In genomic region chr9:136773386-136774044, GRCh38 we compare ENCODE assay signal across 10 cellular contexts. TPM values are rescaled to one million over a fixed set of nuclear protein-coding genes. Genes with fewer than 3 reads are reported as not detected.
DNase-seq lines count a peak whose midpoint lies in the region; ATAC-seq and TF ChIP-seq lines count a peak whose summit lies in the region.
"Had no signal": no experiment of that assay in that cellular context is flagged by ENCODE, and none has a peak within 500 bp of the region (broad histone marks: within the 10 kb centered on the region; RNA-seq: fewer than 3 reads in every experiment).

No MANE protein-coding gene starts in this region.

- intact Hi-C loops in IMR-90 (cut with micrococcal nuclease) = no loop called here

- H3K56ac ChIP-seq in IMR-90 (ENCODE audit: extremely low read depth, insufficient read depth, low read length) (no peak overlapping the region), mesendoderm (ENCODE audit: low read length) (no peak overlapping the region)

- H3K27ac ChIP-seq in IMR-90 (ENCODE audit: insufficient read depth, low read length) (no peak overlapping the region), mesendoderm (ENCODE audit: low read depth, low read length) (no peak overlapping the region)

- H2AK5ac ChIP-seq in IMR-90 (ENCODE audit: low read depth, low read length) (no peak overlapping the region), mesendoderm (ENCODE audit: low read length) (no peak overlapping the region)

- WGBS in IMR-90 (ENCODE audit: extremely low coverage in 2 of 2, insufficient read length in 1 of 2), 2 experiments = 14% methylated on average over 1 of the region's 7 CpGs; no CpG with 5 or more reads in 1 of the 2 experiments
- WGBS in mesendoderm (ENCODE audit: extremely low coverage, insufficient coverage, low lambda C conversion rate) = no CpG with 5 or more reads among the region's 7 CpGs

- H3K4me3 ChIP-seq in IMR-90 (ENCODE audit: insufficient read depth, low read depth, low read length) (no peak overlapping the region), mesendoderm (ENCODE audit: low read length) (no peak overlapping the region)

- H2BK5ac ChIP-seq in IMR-90 (ENCODE audit: low read depth, low read length, poor library complexity, severe bottlenecking) (no peak overlapping the region), mesendoderm (ENCODE audit: low read length) (no peak overlapping the region)

- DNase-seq in Daoy (ENCODE audit: low read depth) (peak; percentile 72), IMR-90 (no peak), WTC11 (ENCODE audit: low spot score) (peak; percentile 63), mesendoderm (peak; percentile 80), ecto neural progenitor cell (ENCODE audit: low spot score) (no peak), glutamatergic neuron (no peak)
- DNase-seq: NCI-H510A treated with DMSO at 0.1 percent for 48 hours had no signal

- H3K4me2 ChIP-seq in IMR-90 (ENCODE audit: low read depth, low read length) = no peak overlapping the region
- no peak overlapping the region for H3K4me2 ChIP-seq in mesendoderm (ENCODE audit: low read length)

- H4K8ac ChIP-seq in IMR-90 (ENCODE audit: low read depth in 2 of 2, low read length in 2 of 2) (0 out of 4 replicates have a peak overlapping the region, but pooled peaks of 1 of the 2 experiments have one; percentile 35), mesendoderm (ENCODE audit: low read depth, low read length) (no peak overlapping the region)

- no peak for TF ChIP-seq CTCF in IMR-90 (conservative IDR thresholded peaks at IDR 0.05; ENCODE audit: low read depth, low read length)
- TF ChIP-seq CTCF in WTC11 (IDR thresholded peaks at IDR 0.05) = no peak
- no peak for TF ChIP-seq CTCF in glutamatergic neuron (IDR thresholded peaks at IDR 0.05; ENCODE audit: partially characterized antibody, unreplicated experiment)

- ATAC-seq in IMR-90 (ENCODE audit: low read depth) = peak; percentile 74
- peak; percentile 95 for ATAC-seq in WTC11
- ATAC-seq in GM18870 (IDR thresholded peaks at IDR 0.05; ENCODE audit: unreplicated experiment) = no peak
- no peak for ATAC-seq in GM19035 (IDR thresholded peaks at IDR 0.05; ENCODE audit: unreplicated experiment)

- H3K9ac ChIP-seq in IMR-90 (ENCODE audit: low read depth, low read length) (no peak overlapping the region), mesendoderm (ENCODE audit: low read length) (no peak overlapping the region)

- H2BK120ac ChIP-seq in IMR-90 (ENCODE audit: low read depth, low read length) (no peak overlapping the region), mesendoderm (ENCODE audit: low read depth, low read length) (no peak overlapping the region)

- peak overlapping the region; percentile 79 for H2AFZ ChIP-seq in IMR-90 (replicated peaks; ENCODE audit: low read length, poor library complexity)

- in situ Hi-C loops in IMR-90 (cut with MboI; ENCODE audit: low sequenced_read_pairs) = no loop called here

- no peak overlapping the region for H3K4ac ChIP-seq in IMR-90 (ENCODE audit: low read depth, low read length)
- H3K4ac ChIP-seq in mesendoderm (ENCODE audit: low read depth, low read length) = no peak overlapping the region

- H3K4me1 Mint-ChIP-seq in WTC11 (peaks cover 5% of the 10 kb centered on the region; the same call in 1 of the 2 replicates), glutamatergic neuron (ENCODE audit: low read depth, unreplicated experiment) (no peaks in the 10 kb centered on the region)

- H4K5ac ChIP-seq in IMR-90 (ENCODE audit: low read depth, low read length) = peak overlapping the region; percentile 59; the same call in 1 of the 2 replicates
- H4K5ac ChIP-seq in mesendoderm (ENCODE audit: low read length) = no peak overlapping the region

- H4K91ac ChIP-seq in IMR-90 (ENCODE audit: insufficient read depth, low read depth, low read length) = no peak overlapping the region

- H3K9me3 Mint-ChIP-seq in WTC11 (peaks cover 21% of the 10 kb centered on the region), glutamatergic neuron (ENCODE audit: unreplicated experiment) (peaks cover 8% of the 10 kb centered on the region)

- H2AK9ac ChIP-seq in IMR-90 (replicated peaks; ENCODE audit: low read depth, low read length, poor library complexity) = peak overlapping the region; percentile 70

- dilution Hi-C loops in IMR-90 (cut with HindIII; ENCODE audit: low sequenced_read_pairs, unreplicated experiment) = no loop called here

- H3K27me3 Mint-ChIP-seq in WTC11 (ENCODE audit: low read depth) = peaks cover 20% of the 10 kb centered on the region
- peaks cover 19% of the 10 kb centered on the region for H3K27me3 Mint-ChIP-seq in glutamatergic neuron (ENCODE audit: unreplicated experiment)

- H3K23ac ChIP-seq in IMR-90 (ENCODE audit: low read depth, low read length) (no peak overlapping the region), mesendoderm (ENCODE audit: low read length) (no peak overlapping the region)

- CTCF ChIA-PET in IMR-90 (lab: Yijun Ruan, JAX) (no interaction called here), WTC11 (lab: Charles Lee) (no interaction called here)

- H4K20me1 ChIP-seq in IMR-90 (ENCODE audit: insufficient read depth, low read length) = no peaks in the 10 kb centered on the region

- no TSS peak for BruUV-seq in IMR-90 (replicated peaks; lab: Mats Ljungman, UMichigan)

- H3K4me1 ChIP-seq in IMR-90 (ENCODE audit: control insufficient read depth, insufficient read depth, low read length) (no peaks in the 10 kb centered on the region), mesendoderm (ENCODE audit: control insufficient read depth, low read depth, low read length) (no peaks in the 10 kb centered on the region)

- H3K9me3 ChIP-seq in IMR-90 (ENCODE audit: control insufficient read depth, insufficient read depth, low read length) = peaks cover 9% of the 10 kb centered on the region

- no peak overlapping the region for H3K27ac Mint-ChIP-seq in WTC11
- H3K27ac Mint-ChIP-seq in glutamatergic neuron (ENCODE audit: unreplicated experiment) = no peak overlapping the region

- no peak overlapping the region for H2BK15ac ChIP-seq in IMR-90 (ENCODE audit: low read depth, low read length)
- no peak overlapping the region for H2BK15ac ChIP-seq in mesendoderm (replicated peaks; ENCODE audit: low read depth)

- no peaks in the 10 kb centered on the region for H3K36me3 ChIP-seq in IMR-90 (ENCODE audit: control insufficient read depth, insufficient read depth, low read length)
- no peaks in the 10 kb centered on the region for H3K36me3 ChIP-seq in mesendoderm (ENCODE audit: control insufficient read depth, insufficient read depth, low read length)

- H3K79me1 ChIP-seq in IMR-90 (ENCODE audit: low read depth in 1 of 2, low read length in 2 of 2) (no peaks in the 10 kb centered on the region), mesendoderm (ENCODE audit: low read length) (no peaks in the 10 kb centered on the region)

- no peak for TF ChIP-seq RAD21 in IMR-90 (IDR thresholded peaks at IDR 0.05; ENCODE audit: low read length)

- peaks cover 20% of the 10 kb centered on the region for H3K27me3 ChIP-seq in IMR-90 (ENCODE audit: control insufficient read depth, insufficient read depth, low read length)
- H3K27me3 ChIP-seq in mesendoderm (ENCODE audit: insufficient read depth, low read length, poor library complexity) = no peaks in the 10 kb centered on the region

- H3K14ac ChIP-seq in IMR-90 (replicated peaks; ENCODE audit: low read depth, low read length) = no peak overlapping the region

- H2BK20ac ChIP-seq in IMR-90 (ENCODE audit: low read depth, low read length) = no peak overlapping the region

- no peak overlapping the region for H3K18ac ChIP-seq in IMR-90 (ENCODE audit: low read depth, low read length)
- no peak overlapping the region for H3K18ac ChIP-seq in mesendoderm (ENCODE audit: low read length)

- no peak for TF ChIP-seq POLR2A in IMR-90 (IDR thresholded peaks at IDR 0.05; ENCODE audit: low read depth, low read length)

- POLR2A ChIA-PET in IMR-90 (lab: Charles Lee; ENCODE audit: unreplicated experiment) (no interaction called here), WTC11 (lab: Charles Lee) (no interaction called here)

- H3K36me3 Mint-ChIP-seq in WTC11 = peaks cover 11% of the 10 kb centered on the region
- peaks cover 12% of the 10 kb centered on the region for H3K36me3 Mint-ChIP-seq in glutamatergic neuron (ENCODE audit: unreplicated experiment)

- H3K4me3 Mint-ChIP-seq in WTC11 = no peak overlapping the region
- H3K4me3 Mint-ChIP-seq in glutamatergic neuron (ENCODE audit: unreplicated experiment) = no peak overlapping the region

- no peaks in the 10 kb centered on the region for H3K79me2 ChIP-seq in mesendoderm (ENCODE audit: control insufficient read depth, insufficient read depth, low read length)

- H3K9me1 ChIP-seq in IMR-90 (ENCODE audit: insufficient read depth, low read length) = no peaks in the 10 kb centered on the region

RNA-seq across cellular contexts. Expression of gene LCN15, which starts 9.2 kb away (rescaled TPM):
- total RNA-seq in Daoy (2014; rRNA removed; shearing (Covaris generic)) = not detected in 2 replicates
- total RNA-seq in IMR-90 (2012; rRNA removed) (not detected in 2 replicates), WTC11 (2021) (0.52 to 1.0 TPM (median 0.96 TPM) in 3 replicates), glutamatergic neuron (ENCODE audit: unreplicated experiment) (1.9 TPM)
- polyA plus RNA-seq in IMR-90 (2012; rRNA removed) = not detected in 2 replicates
- polyA plus RNA-seq in IMR-90 (2012; cell fraction: cytosol; rRNA removed) = not detected in 2 replicates
- not detected in 2 replicates for polyA plus RNA-seq in IMR-90 (2012; cell fraction: nucleus; rRNA removed; ENCODE audit: low replicate concordance)
- 0.06 TPM for polyA plus RNA-seq in mesendoderm (2013, experiment 1 of 2)
- 0.10 TPM for polyA plus RNA-seq in mesendoderm (2013, experiment 2 of 2)
- polyA plus RNA-seq: keratinocyte had no signal

RNA-seq across cellular contexts. Expression of gene LCN8, which starts 15.5 kb away (rescaled TPM):
- not detected in 2 replicates for total RNA-seq in Daoy (2014; rRNA removed; shearing (Covaris generic))
- not detected in 2 replicates for total RNA-seq in IMR-90 (2012; rRNA removed)
- polyA plus RNA-seq in IMR-90 (2012; rRNA removed) = not detected in 2 replicates
- not detected in 2 replicates for polyA plus RNA-seq in IMR-90 (2012; cell fraction: cytosol; rRNA removed)
- polyA plus RNA-seq in IMR-90 (2012; cell fraction: nucleus; rRNA removed; ENCODE audit: low replicate concordance) = not detected in 2 replicates
- total RNA-seq in WTC11 (2021) = 0.21 TPM in 1 of 3 replicates, not detected in the others
- not detected for polyA plus RNA-seq in mesendoderm (2013, experiment 1 of 2)
- not detected for polyA plus RNA-seq in mesendoderm (2013, experiment 2 of 2)
- not detected for total RNA-seq in glutamatergic neuron (ENCODE audit: unreplicated experiment)
- polyA plus RNA-seq: keratinocyte had no signal

RNA-seq across cellular contexts. Expression of gene TMEM141, which starts 17.6 kb away (rescaled TPM):
- total RNA-seq in Daoy (2014; rRNA removed; shearing (Covaris generic)) = 46.9 and 61.6 TPM in 2 replicates
- total RNA-seq in IMR-90 (2012; rRNA removed) = 37.2 and 39.1 TPM in 2 replicates
- 72.6 and 77.8 TPM in 2 replicates for polyA plus RNA-seq in IMR-90 (2012; rRNA removed)
- polyA plus RNA-seq in IMR-90 (2012; cell fraction: cytosol; rRNA removed) = 34.8 and 74.5 TPM in 2 replicates
- polyA plus RNA-seq in IMR-90 (2012; cell fraction: nucleus; rRNA removed; ENCODE audit: low replicate concordance) = 41.7 and 43.6 TPM in 2 replicates
- total RNA-seq in WTC11 (2021) = 72.0 to 86.7 TPM (median 86.1 TPM) in 3 replicates
- 29.9 TPM for polyA plus RNA-seq in mesendoderm (2013, experiment 1 of 2)
- polyA plus RNA-seq in mesendoderm (2013, experiment 2 of 2) = 29.3 TPM
- 46.1 TPM for total RNA-seq in glutamatergic neuron (ENCODE audit: unreplicated experiment)

RNA-seq across cellular contexts. Expression of gene CCDC183, which starts 22.6 kb away (rescaled TPM):
- 0.23 TPM in 1 of 2 replicates, not detected in the other for total RNA-seq in Daoy (2014; rRNA removed; shearing (Covaris generic))
- total RNA-seq in IMR-90 (2012; rRNA removed) = under 0.01 TPM in 1 of 2 replicates, not detected in the other
- 0.29 and 0.44 TPM in 2 replicates for polyA plus RNA-seq in IMR-90 (2012; rRNA removed)
- polyA plus RNA-seq in IMR-90 (2012; cell fraction: cytosol; rRNA removed) = 0.45 TPM in 1 of 2 replicates, not detected in the other
- polyA plus RNA-seq in IMR-90 (2012; cell fraction: nucleus; rRNA removed; ENCODE audit: low replicate concordance) = 5.5 and 7.3 TPM in 2 replicates
- 1.7 to 2.1 TPM (median 2.0 TPM) in 3 replicates for total RNA-seq in WTC11 (2021)
- polyA plus RNA-seq in mesendoderm (2013, experiment 1 of 2) = 0.17 TPM
- polyA plus RNA-seq in mesendoderm (2013, experiment 2 of 2) = 0.25 TPM
- total RNA-seq in glutamatergic neuron (ENCODE audit: unreplicated experiment) = 20.0 TPM

RNA-seq across cellular contexts. Expression of gene LCN6, which starts 25.2 kb away (rescaled TPM):
- total RNA-seq in Daoy (2014; rRNA removed; shearing (Covaris generic)) = not detected in 2 replicates
- total RNA-seq in IMR-90 (2012; rRNA removed) = not detected in 2 replicates
- polyA plus RNA-seq in IMR-90 (2012; rRNA removed) = not detected in 2 replicates
- not detected in 2 replicates for polyA plus RNA-seq in IMR-90 (2012; cell fraction: cytosol; rRNA removed)
- polyA plus RNA-seq in IMR-90 (2012; cell fraction: nucleus; rRNA removed; ENCODE audit: low replicate concordance) = not detected in 2 replicates
- total RNA-seq in WTC11 (2021) = not detected in 3 replicates
- polyA plus RNA-seq in mesendoderm (2013, experiment 1 of 2) = not detected
- polyA plus RNA-seq in mesendoderm (2013, experiment 2 of 2) = not detected
- not detected for total RNA-seq in glutamatergic neuron (ENCODE audit: unreplicated experiment)
- polyA plus RNA-seq: keratinocyte had no signal

Comparison
In these comparisons a context has a peak if more than half of its experiments do, and no peak if none do; other contexts are left out.
1. DNase-seq: peak in Daoy (single experiment), WTC11 (single experiment) and mesendoderm (single experiment); none in IMR-90 (single experiment), ecto neural progenitor cell (single experiment) and glutamatergic neuron (single experiment).
2. ATAC-seq: peak in IMR-90 (single experiment) and WTC11 (single experiment); none in GM18870 (single experiment) and GM19035 (single experiment).